ENCODE assay signal across 31 cellular contexts in genomic region chr5:166270712-166271111, GRCh38.
"Had no signal": no experiment of that assay in that cellular context is flagged by ENCODE, and none has a peak within 500 bp of the region (broad histone marks: within the 10 kb centered on the region; RNA-seq: fewer than 3 reads in every experiment).

No MANE protein-coding gene starts in this region.

- H3K4me1 ChIP-seq: adrenal gland, ascending aorta, body of pancreas, breast epithelium had no signal

- H3K36me3 ChIP-seq: adrenal gland, ascending aorta, brain microvascular endothelial cell, breast epithelium, cardiac muscle cell had no signal

- DNase-seq: activated effector memory CD4-positive, alpha-beta T cell treated with anti-CD3 and anti-CD28 coated beads, Interleukin-2, amount 50 U/mL, for 16 hours; activated effector memory CD4-positive, alpha-beta T cell treated with Interleukin-2 at 50 U/mL for 16 hours; activated gamma-delta T cell; activated gamma-delta T cell treated with Interleukin-2 at 50 U/mL for 16 hours; activated naive CD4-positive, alpha-beta T cell; activated naive CD4-positive, alpha-beta T cell treated with anti-CD3 and anti-CD28 coated beads for 36 hours; activated naive CD4-positive, alpha-beta T cell treated with anti-CD3 and anti-CD28 coated beads, Interleukin-2, amount 10 ng/mL, durations not matched to agents 7 days and 5 days; activated naive CD4-positive, alpha-beta T cell treated with anti-CD3 and anti-CD28 coated beads, Interleukin-2, amount 50 U/mL, for 16 hours; activated naive CD4-positive, alpha-beta T cell treated with Interleukin-2 at 50 U/mL for 16 hours; activated naive CD8-positive, alpha-beta T cell treated with anti-CD3 and anti-CD28 coated beads for 36 hours; activated naive CD8-positive, alpha-beta T cell treated with anti-CD3 and anti-CD28 coated beads, Interleukin-2, amount 10 ng/mL, durations not matched to agents 7 days and 5 days; activated naive CD8-positive, alpha-beta T cell treated with anti-CD3 and anti-CD28 coated beads, Interleukin-2, amount 50 U/mL, for 24 hours; activated T-cell treated with anti-CD3 and anti-CD28 coated beads, Interleukin-2, amount 50 U/mL, for 24 hours; activated T-cell treated with anti-CD3 and anti-CD28 coated beads, Interleukin-2, amount 50 U/mL, for 4 hours; activated T-cell treated with anti-CD3 and anti-CD28 coated beads, Interleukin-2, amount 50 U/mL, for 48 hours; activated T-cell treated with anti-CD3 and anti-CD28 coated beads, Interleukin-2, amount 50 U/mL, for 72 hours; adrenal gland; amniotic stem cell; amygdala; anterior cingulate cortex; aorta; body of pancreas; brain microvascular endothelial cell; caudate nucleus; central memory CD4-positive, alpha-beta T cell; cerebellar nuclear complex had no signal

- ATAC-seq: activated naive CD4-positive, alpha-beta T cell treated with anti-CD3 and anti-CD28 coated beads, Interleukin-2, amount 50 U/mL, for 72 hours; activated naive CD8-positive, alpha-beta T cell treated with anti-CD3 and anti-CD28 coated beads, Interleukin-2, amount 50 U/mL, for 24 hours; activated T-cell treated with anti-CD3 and anti-CD28 coated beads, Interleukin-2, amount 50 U/mL, for 4 hours; activated T-cell treated with anti-CD3 and anti-CD28 coated beads, Interleukin-2, amount 50 U/mL, for 72 hours; activated T-helper 17 cell treated with anti-CD3 and anti-CD28 coated beads, Interleukin-2, amount 50 U/mL, for 72 hours; body of pancreas had no signal

- H3K9me3 ChIP-seq: adrenal gland, ascending aorta, body of pancreas, breast epithelium had no signal

- H3K4me3 ChIP-seq: adrenal gland, ascending aorta, body of pancreas, breast epithelium, cardiac muscle cell had no signal

- H3K27ac ChIP-seq: adrenal gland, ascending aorta, body of pancreas, brain microvascular endothelial cell, breast epithelium, cardiac muscle cell had no signal

- H3K27me3 ChIP-seq: adrenal gland, ascending aorta, body of pancreas, brain microvascular endothelial cell, breast epithelium, cardiac muscle cell had no signal
